Comparison of ENCODE assay signal across 14 cellular contexts in genomic region chr12:47376937-47377336, GRCh38.
A peak's percentile ranks its signal among the peaks of the same experiment; 100 is the strongest.
DNase-seq lines count a peak whose midpoint lies in the region; ATAC-seq and TF ChIP-seq lines count a peak whose summit lies in the region.
"Had no signal": no experiment of that assay in that cellular context is flagged by ENCODE, and none has a peak within 500 bp of the region (broad histone marks: within the 10 kb centered on the region; RNA-seq: fewer than 3 reads in every experiment).

No MANE protein-coding gene starts in this region.

- H3K27me3 ChIP-seq in mesenchymal stem cell (ENCODE audit: control insufficient read depth in 1 of 2, insufficient read depth in 1 of 2, low read length in 2 of 2): no peaks in the 10 kb centered on the region
- no peaks in the 10 kb centered on the region for H3K27me3 ChIP-seq in tibial nerve

- H4K8ac ChIP-seq in mesenchymal stem cell (ENCODE audit: low read length): no peak overlapping the region

- H3K4me2 ChIP-seq in mesenchymal stem cell (ENCODE audit: low read length, poor library complexity, severe bottlenecking): no peak overlapping the region

- no peaks in the 10 kb centered on the region for H3K79me1 ChIP-seq in mesenchymal stem cell (replicated peaks; ENCODE audit: low read length, poor library complexity, severe bottlenecking)

- DNase-seq in activated T-cell treated with anti-CD3 and anti-CD28 coated beads, Interleukin-2, amount 50 U/mL, for 72 hours: no peak
- no peak for DNase-seq in activated T-cell treated with anti-CD3 and anti-CD28 coated beads, Interleukin-2, amount 50 U/mL, for 1 hour
- DNase-seq in caudate nucleus (lab: John Stamatoyannopoulos, UW) (no peak), mesenchymal stem cell (no peak), tibial nerve (ENCODE audit: low spot score in 2 of 2) (no peak), NCI-H510A (lab: John Stamatoyannopoulos, UW) (no peak), DMS79 (lab: John Stamatoyannopoulos, UW) (no peak)
- DNase-seq: activated naive CD4-positive, alpha-beta T cell treated with anti-CD3 and anti-CD28 coated beads for 36 hours; foreskin melanocyte; KG1; natural killer cell; NCI-H1417; NCI-H510A treated with DMSO at 0.1 percent for 48 hours had no signal

- ATAC-seq in activated T-cell treated with anti-CD3 and anti-CD28 coated beads, Interleukin-2, amount 50 U/mL, for 72 hours (replicated peaks in 1 of 2): no peak
- ATAC-seq in HG02870 (IDR thresholded peaks at IDR 0.05; ENCODE audit: unreplicated experiment): no peak
- ATAC-seq: natural killer cell had no signal

- peaks cover 3% of the 10 kb centered on the region for H3K4me1 ChIP-seq in mesenchymal stem cell (ENCODE audit: control insufficient read depth, insufficient read depth, low read depth, low read length)
- H3K4me1 ChIP-seq in tibial nerve: peaks cover 0 to 5% (median 0%) of the 10 kb centered on the region in 4 donors

- no peak overlapping the region for H2BK5ac ChIP-seq in mesenchymal stem cell (ENCODE audit: low read depth, low read length, poor library complexity, severe bottlenecking)

- H3K4me1 Mint-ChIP-seq in activated T-cell treated with anti-CD3 and anti-CD28 coated beads, Interleukin-2, amount 50 U/mL, for 72 hours (ENCODE audit: low read depth): peaks cover 41% of the 10 kb centered on the region

- no peak for TF ChIP-seq CTCF in tibial nerve (IDR thresholded peaks at IDR 0.05)

- H3K36me3 ChIP-seq in mesenchymal stem cell (ENCODE audit: control insufficient read depth in 1 of 2, insufficient read depth in 2 of 2, low read depth in 1 of 2, low read length in 2 of 2) (no peaks in the 10 kb centered on the region), tibial nerve (no peaks in the 10 kb centered on the region)

- H3K27ac Mint-ChIP-seq in activated T-cell treated with anti-CD3 and anti-CD28 coated beads, Interleukin-2, amount 50 U/mL, for 72 hours: peak overlapping the region; percentile 73
- H3K27ac Mint-ChIP-seq: natural killer cell had no signal

- H3K14ac ChIP-seq in mesenchymal stem cell (ENCODE audit: low read length in 2 of 2): no peak overlapping the region

- peaks cover 7% of the 10 kb centered on the region in 2 donors for H3K9me3 Mint-ChIP-seq in activated T-cell treated with anti-CD3 and anti-CD28 coated beads, Interleukin-2, amount 50 U/mL, for 72 hours
- H3K9me3 Mint-ChIP-seq: natural killer cell had no signal

- no peak overlapping the region for H3K18ac ChIP-seq in mesenchymal stem cell (ENCODE audit: low read depth in 1 of 2, low read length in 2 of 2)

- H3K27ac ChIP-seq in caudate nucleus (ENCODE audit: low read depth, low read length) (peak overlapping the region; percentile 18), mesenchymal stem cell (ENCODE audit: low read length, poor library complexity, severe bottlenecking) (no peak overlapping the region), tibial nerve (peak overlapping the region; percentile 28 to 57 (median 50))

- H3K9me3 ChIP-seq in mesenchymal stem cell (ENCODE audit: control insufficient read depth, low read length) (no peaks in the 10 kb centered on the region), tibial nerve (no peaks in the 10 kb centered on the region)

- H2AFZ ChIP-seq in mesenchymal stem cell (ENCODE audit: low read depth, low read length): no peak overlapping the region

- no peak overlapping the region for H3K4ac ChIP-seq in mesenchymal stem cell (ENCODE audit: low read depth in 1 of 2, low read length in 2 of 2)

- no peak overlapping the region for H2BK120ac ChIP-seq in mesenchymal stem cell (ENCODE audit: low read depth, low read length)

- no peak overlapping the region for H2BK12ac ChIP-seq in mesenchymal stem cell (ENCODE audit: low read length in 2 of 2)

- H3K4me3 ChIP-seq in mesenchymal stem cell (ENCODE audit: insufficient read depth in 1 of 2, low read depth in 1 of 2, low read length in 2 of 2) (peak overlapping the region in 1 of 2 experiments; percentile 43), tibial nerve (no peak overlapping the region)

- peaks cover 11 to 24% of the 10 kb centered on the region in 2 donors for H3K36me3 Mint-ChIP-seq in activated T-cell treated with anti-CD3 and anti-CD28 coated beads, Interleukin-2, amount 50 U/mL, for 72 hours (ENCODE audit: insufficient read depth in 2 of 2)
- H3K36me3 Mint-ChIP-seq: natural killer cell had no signal

- TF ChIP-seq POLR2A in tibial nerve (IDR thresholded peaks at IDR 0.05): no peak

- peak overlapping the region; percentile 86 for H3K9ac ChIP-seq in mesenchymal stem cell (ENCODE audit: low read length)

- no peak for TF ChIP-seq EP300 in tibial nerve (IDR thresholded peaks at IDR 0.05)

- no peak overlapping the region for H2BK15ac ChIP-seq in mesenchymal stem cell (ENCODE audit: low read depth, poor library complexity, severe bottlenecking)

- no peak overlapping the region for H4K91ac ChIP-seq in mesenchymal stem cell (ENCODE audit: low read length)

- 97% methylated on average over 5 of the region's 6 CpGs for WGBS in mesenchymal stem cell
- 77 to 80% methylated on average over 6 of the region's 6 CpGs for WGBS in tibial nerve, 2 donors

- H3K23ac ChIP-seq in mesenchymal stem cell (ENCODE audit: low read length in 2 of 2): no peak overlapping the region

- no peak overlapping the region for H2AK5ac ChIP-seq in mesenchymal stem cell (ENCODE audit: low read length, severe bottlenecking)

- peak overlapping the region in 1 of 2 donors; percentile 69 for H3K4me3 Mint-ChIP-seq in activated T-cell treated with anti-CD3 and anti-CD28 coated beads, Interleukin-2, amount 50 U/mL, for 72 hours
- H3K4me3 Mint-ChIP-seq: activated naive CD4-positive, alpha-beta T cell treated with anti-CD3 and anti-CD28 coated beads for 36 hours; natural killer cell had no signal

- no peaks in the 10 kb centered on the region for H3K27me3 Mint-ChIP-seq in activated T-cell treated with anti-CD3 and anti-CD28 coated beads, Interleukin-2, amount 50 U/mL, for 72 hours (ENCODE audit: low read depth)
